Comparison of ENCODE assay signal across 1 cellular context in genomic region chr13:48096670-48097069, GRCh38.
A peak's percentile ranks its signal among the peaks of the same experiment; 100 is the strongest.
TF ChIP-seq lines count a peak whose summit lies in the region.

No MANE protein-coding gene starts in this region.

TF ChIP-seq in HepG2, 621 proteins besides CTCF, POLR2A, EP300 and RAD21 (continued from another document and continues in another):
- TF ChIP-seq ARID4A (CRISPR knock-in tag; IDR thresholded peaks at IDR 0.05; ENCODE audit: borderline replicate concordance): no peak
- TF ChIP-seq MBNL3 (CRISPR knock-in tag; conservative IDR thresholded peaks at IDR 0.05): no peak
- no peak for TF ChIP-seq ZC3H13 (CRISPR knock-in tag; IDR thresholded peaks at IDR 0.05)
- no peak for TF ChIP-seq TFAP4 (IDR thresholded peaks at IDR 0.05; ENCODE audit: borderline replicate concordance, low read depth)
- TF ChIP-seq ZNF224 (CRISPR knock-in tag; IDR thresholded peaks at IDR 0.05): no peak
- peak; percentile 35; the same call in 1 of the 2 replicates for TF ChIP-seq AHDC1 (CRISPR knock-in tag; IDR thresholded peaks at IDR 0.05; ENCODE audit: borderline replicate concordance)
- TF ChIP-seq ZNF615 (CRISPR knock-in tag; IDR thresholded peaks at IDR 0.05; ENCODE audit: borderline replicate concordance): no peak
- TF ChIP-seq SP2 (CRISPR knock-in tag; IDR thresholded peaks at IDR 0.05): no peak
- TF ChIP-seq RORA (CRISPR knock-in tag; IDR thresholded peaks at IDR 0.05): no peak
- TF ChIP-seq FOXP1 (IDR thresholded peaks at IDR 0.05): no peak
- peak; percentile 58; the same call in 1 of the 2 replicates for TF ChIP-seq FOXP1 (CRISPR knock-in tag; IDR thresholded peaks at IDR 0.05)
- no peak for TF ChIP-seq POGZ (CRISPR knock-in tag; IDR thresholded peaks at IDR 0.05)
- no peak for TF ChIP-seq ZKSCAN1 (IDR thresholded peaks at IDR 0.05; ENCODE audit: low read length)
- no peak for TF ChIP-seq SMAD1 (CRISPR knock-in tag; IDR thresholded peaks at IDR 0.05; ENCODE audit: borderline replicate concordance, low read depth)
- no peak for TF ChIP-seq TRIM22 (IDR thresholded peaks at IDR 0.05)
- no peak for TF ChIP-seq MEF2D (CRISPR knock-in tag; IDR thresholded peaks at IDR 0.05)
- TF ChIP-seq KLF13 (CRISPR knock-in tag; IDR thresholded peaks at IDR 0.05): no peak
- no peak for TF ChIP-seq ZNF331 (CRISPR knock-in tag; IDR thresholded peaks at IDR 0.05)
- TF ChIP-seq SALL2 (CRISPR knock-in tag; IDR thresholded peaks at IDR 0.05): no peak
- TF ChIP-seq MTF1 (CRISPR knock-in tag; IDR thresholded peaks at IDR 0.05): no peak
- TF ChIP-seq ZNF790 (CRISPR knock-in tag; IDR thresholded peaks at IDR 0.05; ENCODE audit: borderline replicate concordance): no peak
- TF ChIP-seq ZNF281 (CRISPR knock-in tag; IDR thresholded peaks at IDR 0.05; ENCODE audit: borderline replicate concordance): no peak
- no peak for TF ChIP-seq CENPBD1 (CRISPR knock-in tag; IDR thresholded peaks at IDR 0.05; ENCODE audit: borderline replicate concordance, low read depth)
- TF ChIP-seq NFE2L1 (CRISPR knock-in tag; IDR thresholded peaks at IDR 0.05; ENCODE audit: borderline replicate concordance): no peak
- TF ChIP-seq ZNF44 (CRISPR knock-in tag; IDR thresholded peaks at IDR 0.05): no peak
- TF ChIP-seq NR0B2 (CRISPR knock-in tag; IDR thresholded peaks at IDR 0.05): no peak
- TF ChIP-seq ATF5 (CRISPR knock-in tag; IDR thresholded peaks at IDR 0.05; ENCODE audit: low read depth): no peak
- TF ChIP-seq CSRNP1 (CRISPR knock-in tag; IDR thresholded peaks at IDR 0.05): no peak
- no peak for TF ChIP-seq YY1 (IDR thresholded peaks at IDR 0.05; ENCODE audit: insufficient read depth, insufficient replicate concordance, low read depth, low read length)
- TF ChIP-seq XRCC5 (optimal IDR thresholded peaks at IDR 0.05; ENCODE audit: low read length): no peak
- TF ChIP-seq REPIN1 (CRISPR knock-in tag; IDR thresholded peaks at IDR 0.05; ENCODE audit: borderline replicate concordance, low read depth): no peak
- TF ChIP-seq PAWR (CRISPR knock-in tag; IDR thresholded peaks at IDR 0.05; ENCODE audit: borderline replicate concordance): no peak
- no peak for TF ChIP-seq ZHX1 (CRISPR knock-in tag; IDR thresholded peaks at IDR 0.05; ENCODE audit: low read depth)
- TF ChIP-seq IRF2 (CRISPR knock-in tag; IDR thresholded peaks at IDR 0.05): 0 out of 2 replicates have a peak, but pooled peaks have one; percentile 38
- no peak for TF ChIP-seq ZNF225 (CRISPR knock-in tag; IDR thresholded peaks at IDR 0.05)
- TF ChIP-seq HNF4A (CRISPR knock-in tag; IDR thresholded peaks at IDR 0.05): peak; percentile 74
- TF ChIP-seq ZEB1 (IDR thresholded peaks at IDR 0.05; ENCODE audit: insufficient replicate concordance, low read depth): no peak
- 0 out of 2 replicates have a peak, but pooled peaks have one; percentile 32 for TF ChIP-seq NR2F2 (IDR thresholded peaks at IDR 0.05; ENCODE audit: borderline replicate concordance, low read depth)
- no peak for TF ChIP-seq ZNF629 (CRISPR knock-in tag; conservative IDR thresholded peaks at IDR 0.05)
- TF ChIP-seq KLF9 (CRISPR knock-in tag; IDR thresholded peaks at IDR 0.05; ENCODE audit: low read depth): no peak
- no peak for TF ChIP-seq HCFC1 (IDR thresholded peaks at IDR 0.05; ENCODE audit: low read depth, low read length)
- TF ChIP-seq ATF7-NPFF (CRISPR knock-in tag; IDR thresholded peaks at IDR 0.05; ENCODE audit: low read depth): no peak
- TF ChIP-seq RARG (CRISPR knock-in tag; IDR thresholded peaks at IDR 0.05; ENCODE audit: low read depth): no peak
